ENCODE assay signal across 21 cellular contexts in genomic region chr22:48071305-48071704, GRCh38.
"Had no signal": no experiment of that assay in that cellular context is flagged by ENCODE, and none has a peak within 500 bp of the region (broad histone marks: within the 10 kb centered on the region; RNA-seq: fewer than 3 reads in every experiment).

No MANE protein-coding gene starts in this region.

- H3K36me3 ChIP-seq: neutrophil, spleen, tibial artery had no signal

- H2AFZ ChIP-seq: parathyroid adenoma had no signal

- H3K27me3 ChIP-seq: dorsolateral prefrontal cortex, neutrophil, spleen, testis, tibial artery had no signal

- H3K4me1 Mint-ChIP-seq: mesothelial cell of epicardium; stimulated activated memory B cell treated with anti-CD40 and anti-IgM and Interleukin-4, amounts not matched to agents 10 μg/mL and 1 μg/mL and 100 μg/mL, for 72 hours had no signal

- H3K79me2 ChIP-seq: parathyroid adenoma had no signal

- DNase-seq: effector CD4-positive, alpha-beta T cell; kidney; mesenchymal stem cell; mucosa of descending colon; naive B cell; spleen; stimulated activated CD4-positive, alpha-beta T cell treated with anti-CD3 and anti-CD28 coated beads, Interleukin-4, amount 100 ng/mL, for 4 hours; stimulated activated naive CD8-positive, alpha-beta T cell treated with anti-CD3 and anti-CD28 coated beads, Interleukin-15, Interleukin-2, amounts not matched to agents 100 U/mL and 50 U/mL, for 24 hours; testis; tibial artery had no signal

- H3K4me1 ChIP-seq: parathyroid adenoma, spleen, testis, tibial artery had no signal

- H3K36me3 Mint-ChIP-seq: mesothelial cell of epicardium; naive B cell; natural killer cell treated with Interleukin-12 subunit alpha and Interleukin-12 subunit beta and Interleukin-15 and Interleukin-18, amount 100 ng/mL, for 72 hours; stimulated activated memory B cell treated with anti-CD40 and anti-IgM and Interleukin-4, amounts not matched to agents 10 μg/mL and 1 μg/mL and 100 μg/mL, for 72 hours; type B pancreatic cell had no signal

- H3K4me3 Mint-ChIP-seq: mesothelial cell of epicardium; natural killer cell treated with Interleukin-12 subunit alpha and Interleukin-12 subunit beta and Interleukin-15 and Interleukin-18, amount 100 ng/mL, for 72 hours; neural crest cell; stimulated activated memory B cell treated with anti-CD40 and anti-IgM and Interleukin-4, amounts not matched to agents 10 μg/mL and 1 μg/mL and 100 μg/mL, for 72 hours; type B pancreatic cell had no signal

- H3K9me3 Mint-ChIP-seq: natural killer cell treated with Interleukin-12 subunit alpha and Interleukin-12 subunit beta and Interleukin-15 and Interleukin-18, amount 100 ng/mL, for 72 hours; type B pancreatic cell had no signal

- H3K4me3 ChIP-seq: dorsolateral prefrontal cortex, lung, mucosa of descending colon, skin epidermis, spleen, testis, tibial artery had no signal

- H3K27ac ChIP-seq: dorsolateral prefrontal cortex, neutrophil, parathyroid adenoma, skin epidermis, spleen, testis, tibial artery had no signal

- ATAC-seq: left lobe of liver; mucosa of descending colon; natural killer cell treated with Interleukin-12 subunit alpha and Interleukin-12 subunit beta and Interleukin-15 and Interleukin-18, amount 100 ng/mL, for 72 hours; stimulated activated naive CD8-positive, alpha-beta T cell treated with anti-CD3 and anti-CD28 coated beads, Interleukin-15, Interleukin-2, amounts not matched to agents 100 U/mL and 50 U/mL, for 24 hours had no signal

- H3K9ac ChIP-seq: parathyroid adenoma had no signal

- H3K9me3 ChIP-seq: mucosa of descending colon, neutrophil, testis had no signal
